Comparison of ENCODE assay signal across 17 cellular contexts in genomic region chr11:94031625-94032024, GRCh38. TPM values are rescaled to one million over a fixed set of nuclear protein-coding genes. Genes with fewer than 3 reads are reported as not detected.
DNase-seq lines count a peak whose midpoint lies in the region; FAIRE-seq and TF ChIP-seq lines count a peak whose summit lies in the region.
"Had no signal": no experiment of that assay in that cellular context is flagged by ENCODE, and none has a peak within 500 bp of the region (broad histone marks: within the 10 kb centered on the region; RNA-seq: fewer than 3 reads in every experiment).

No MANE protein-coding gene starts in this region.

- H3K4me3 ChIP-seq in astrocyte (ENCODE audit: insufficient read depth, low read depth, low read length) (no peak overlapping the region), WERI-Rb-1 (ENCODE audit: low read depth, low read length) (no peak overlapping the region)
- H3K4me3 ChIP-seq: BLaER1, GM23338 had no signal

- H3K9ac ChIP-seq in astrocyte (ENCODE audit: low read length): no peak overlapping the region
- H3K9ac ChIP-seq: BLaER1 had no signal

- no peak overlapping the region for H3K27ac Mint-ChIP-seq in activated CD4-positive, alpha-beta T cell treated with anti-CD3 and anti-CD28 coated beads, Interleukin-2, amount 10 ng/mL, durations not matched to agents 24 days and 14 days
- peak overlapping the region; percentile 18 for H3K27ac Mint-ChIP-seq in astrocyte (ENCODE audit: unreplicated experiment)
- H3K27ac Mint-ChIP-seq: CD8-positive, alpha-beta memory T cell had no signal

- H3K4me2 ChIP-seq in astrocyte (ENCODE audit: low read length): no peak overlapping the region
- H3K4me2 ChIP-seq: BLaER1, GM23338 had no signal

- DNase-seq in DMS 273 (lab: John Stamatoyannopoulos, UW; ENCODE audit: unreplicated experiment) (peak; percentile 13), DMS 273 treated with DMSO at 0.1 percent for 48 hours (lab: John Stamatoyannopoulos, UW) (no peak), astrocyte (ENCODE audit: low read depth) (no peak), urothelium cell line (ENCODE audit: low spot score) (no peak), DMS153 treated with DMSO at 0.1 percent for 48 hours (lab: John Stamatoyannopoulos, UW; ENCODE audit: unreplicated experiment) (no peak), WERI-Rb-1 (no peak)
- peak; percentile 24 for DNase-seq in activated CD4-positive, alpha-beta T cell treated with anti-CD3 and anti-CD28 coated beads, Interleukin-2, amount 10 ng/mL, durations not matched to agents 24 days and 14 days
- DNase-seq in activated CD4-positive, alpha-beta T cell treated with anti-CD3 and anti-CD28 coated beads, Interleukin-2, amount 50 U/mL, for 1 hour: no peak
- DNase-seq: Caco-2; CD8-positive, alpha-beta memory T cell; H7 had no signal

- peaks cover 6% of the 10 kb centered on the region for H3K4me1 ChIP-seq in astrocyte (ENCODE audit: insufficient read depth, low read length)
- H3K4me1 ChIP-seq: BLaER1, Caco-2 had no signal

- H3K9me3 ChIP-seq in astrocyte (ENCODE audit: insufficient read depth, low read depth, low read length) (no peaks in the 10 kb centered on the region), WERI-Rb-1 (ENCODE audit: severe bottlenecking) (peaks cover 4% of the 10 kb centered on the region)

- H3K4me3 Mint-ChIP-seq in activated CD4-positive, alpha-beta T cell treated with anti-CD3 and anti-CD28 coated beads, Interleukin-2, amount 10 ng/mL, durations not matched to agents 24 days and 14 days: no peak overlapping the region
- no peak overlapping the region for H3K4me3 Mint-ChIP-seq in astrocyte (ENCODE audit: unreplicated experiment)
- H3K4me3 Mint-ChIP-seq: CD8-positive, alpha-beta memory T cell; GM23338 had no signal

- H3K27me3 Mint-ChIP-seq in activated CD4-positive, alpha-beta T cell treated with anti-CD3 and anti-CD28 coated beads, Interleukin-2, amount 10 ng/mL, durations not matched to agents 24 days and 14 days: no peaks in the 10 kb centered on the region
- H3K27me3 Mint-ChIP-seq in astrocyte (ENCODE audit: low read depth, unreplicated experiment): no peaks in the 10 kb centered on the region

- H3K79me2 ChIP-seq in astrocyte (ENCODE audit: insufficient read depth, low read length): no peaks in the 10 kb centered on the region

- H3K9me3 Mint-ChIP-seq in activated CD4-positive, alpha-beta T cell treated with anti-CD3 and anti-CD28 coated beads, Interleukin-2, amount 10 ng/mL, durations not matched to agents 24 days and 14 days: peaks cover 5% of the 10 kb centered on the region
- H3K9me3 Mint-ChIP-seq in astrocyte (ENCODE audit: unreplicated experiment): peaks cover 10% of the 10 kb centered on the region

- no peaks in the 10 kb centered on the region for H3K36me3 Mint-ChIP-seq in activated CD4-positive, alpha-beta T cell treated with anti-CD3 and anti-CD28 coated beads, Interleukin-2, amount 10 ng/mL, durations not matched to agents 24 days and 14 days (ENCODE audit: low read depth)
- no peaks in the 10 kb centered on the region for H3K36me3 Mint-ChIP-seq in astrocyte (ENCODE audit: low read depth, unreplicated experiment)
- H3K36me3 Mint-ChIP-seq: CD8-positive, alpha-beta memory T cell had no signal

- intact Hi-C loops in activated CD4-positive, alpha-beta T cell treated with anti-CD3 and anti-CD28 coated beads, Interleukin-2, amount 10 ng/mL, durations not matched to agents 24 days and 14 days (cut with micrococcal nuclease): no loop called here

- H4K20me1 ChIP-seq in astrocyte (ENCODE audit: insufficient read depth, low read length): no peaks in the 10 kb centered on the region
- H4K20me1 ChIP-seq: BLaER1 had no signal

- FAIRE-seq in astrocyte (lab: Jason Lieb, UNC): no peak
- no peak for FAIRE-seq in urothelium cell line (lab: Jason Lieb, UNC)

- H3K36me3 ChIP-seq in astrocyte (ENCODE audit: insufficient read depth, low read length): no peaks in the 10 kb centered on the region
- no peaks in the 10 kb centered on the region for H3K36me3 ChIP-seq in WERI-Rb-1
- H3K36me3 ChIP-seq: BLaER1 had no signal

- no peaks in the 10 kb centered on the region for H3K4me1 Mint-ChIP-seq in activated CD4-positive, alpha-beta T cell treated with anti-CD3 and anti-CD28 coated beads, Interleukin-2, amount 10 ng/mL, durations not matched to agents 24 days and 14 days
- H3K4me1 Mint-ChIP-seq in astrocyte (ENCODE audit: low read depth, unreplicated experiment): peaks cover 12% of the 10 kb centered on the region
- H3K4me1 Mint-ChIP-seq: CD8-positive, alpha-beta memory T cell; GM23338 had no signal

- H3K27me3 ChIP-seq in astrocyte (ENCODE audit: insufficient read depth, low read length) (peaks cover 2% of the 10 kb centered on the region), WERI-Rb-1 (ENCODE audit: insufficient read depth, low read depth, severe bottlenecking) (no peaks in the 10 kb centered on the region)
- H3K27me3 ChIP-seq: BLaER1 had no signal

- H3K27ac ChIP-seq in astrocyte (ENCODE audit: low read depth, low read length) (no peak overlapping the region), WERI-Rb-1 (no peak overlapping the region)
- H3K27ac ChIP-seq: 22Rv1, BLaER1, HL-60 had no signal

- H2AFZ ChIP-seq in astrocyte (ENCODE audit: low read depth, low read length): no peak overlapping the region

- no peak for TF ChIP-seq CTCF in astrocyte (IDR thresholded peaks at IDR 0.05; ENCODE audit: insufficient read depth, low read depth, low read length)
- TF ChIP-seq CTCF in WERI-Rb-1 (IDR thresholded peaks at IDR 0.05; ENCODE audit: low read depth, low read length): no peak

RNA-seq across cellular contexts. Expression of gene HEPHL1, which starts 10.5 kb away (rescaled TPM):
- total RNA-seq in activated CD4-positive, alpha-beta T cell treated with anti-CD3 and anti-CD28 coated beads, Interleukin-2, amount 10 ng/mL, durations not matched to agents 24 days and 14 days: not detected in 2 replicates
- not detected in 2 replicates for total RNA-seq in astrocyte
- total RNA-seq: A673; Caco-2; CD8-positive, alpha-beta memory T cell; Daoy; H7 had no signal

Comparison
In these comparisons a context has a peak if more than half of its experiments do, and no peak if none do; other contexts are left out.
1. DNase-seq: peak in DMS 273 (single experiment) and activated CD4-positive, alpha-beta T cell treated with anti-CD3 and anti-CD28 coated beads, Interleukin-2, amount 10 ng/mL, durations not matched to agents 24 days and 14 days (single experiment); none in DMS 273 treated with DMSO at 0.1 percent for 48 hours (single experiment), activated CD4-positive, alpha-beta T cell treated with anti-CD3 and anti-CD28 coated beads, Interleukin-2, amount 50 U/mL, for 1 hour (single experiment), astrocyte (single experiment), urothelium cell line (single experiment), DMS153 treated with DMSO at 0.1 percent for 48 hours (single experiment) and WERI-Rb-1 (single experiment).